ENCODE assay signal across 14 cellular contexts in genomic region chr16:5228369-5228768, GRCh38.
"Had no signal": no experiment of that assay in that cellular context is flagged by ENCODE, and none has a peak within 500 bp of the region (broad histone marks: within the 10 kb centered on the region; RNA-seq: fewer than 3 reads in every experiment).

No MANE protein-coding gene starts in this region.

- H3K4me1 ChIP-seq: ascending aorta, uterus had no signal

- H3K9me3 ChIP-seq: ascending aorta, uterus had no signal

- H3K4me3 Mint-ChIP-seq: activated naive CD4-positive, alpha-beta T cell treated with anti-CD3 and anti-CD28 coated beads for 36 hours; activated naive CD8-positive, alpha-beta T cell treated with anti-CD3 and anti-CD28 coated beads, Interleukin-2, amount 50 U/mL, for 24 hours; nephron; stimulated activated memory B cell treated with anti-CD40 and anti-IgM and Interleukin-4, amounts not matched to agents 10 μg/mL and 1 μg/mL and 100 μg/mL, for 72 hours; T-cell had no signal

- H3K27ac Mint-ChIP-seq: activated naive CD4-positive, alpha-beta T cell treated with anti-CD3 and anti-CD28 coated beads for 36 hours; activated naive CD8-positive, alpha-beta T cell treated with anti-CD3 and anti-CD28 coated beads, Interleukin-2, amount 50 U/mL, for 24 hours; activated T-helper 2 cell treated with anti-CD3 and anti-CD28 coated beads, Interferon-gamma antibody, Interleukin-2, Interleukin-4, amounts not matched to agents 10 μg/mL and 5 μg/mL and 100 μg/mL, durations not matched to agents 14 hours and 24 hours and 36 hours; nephron; stimulated activated memory B cell treated with anti-CD40 and anti-IgM and Interleukin-4, amounts not matched to agents 10 μg/mL and 1 μg/mL and 100 μg/mL, for 72 hours; T-cell had no signal

- ATAC-seq: activated naive CD8-positive, alpha-beta T cell treated with anti-CD3 and anti-CD28 coated beads, Interleukin-2, amount 50 U/mL, for 24 hours; stimulated activated memory B cell treated with anti-CD40 and anti-IgM and Interleukin-4, amounts not matched to agents 10 μg/mL and 1 μg/mL and 100 μg/mL, for 72 hours; T-cell had no signal

- H3K27ac ChIP-seq: ascending aorta, uterus, VCaP had no signal

- H3K4me3 ChIP-seq: ascending aorta, uterus had no signal

- H3K4me1 Mint-ChIP-seq: activated naive CD8-positive, alpha-beta T cell treated with anti-CD3 and anti-CD28 coated beads, Interleukin-2, amount 50 U/mL, for 24 hours; nephron; stimulated activated memory B cell treated with anti-CD40 and anti-IgM and Interleukin-4, amounts not matched to agents 10 μg/mL and 1 μg/mL and 100 μg/mL, for 72 hours; T-cell had no signal

- H3K36me3 Mint-ChIP-seq: stimulated activated memory B cell treated with anti-CD40 and anti-IgM and Interleukin-4, amounts not matched to agents 10 μg/mL and 1 μg/mL and 100 μg/mL, for 72 hours; T-cell had no signal

- H3K9me3 Mint-ChIP-seq: activated naive CD4-positive, alpha-beta T cell treated with anti-CD3 and anti-CD28 coated beads for 36 hours; activated naive CD8-positive, alpha-beta T cell treated with anti-CD3 and anti-CD28 coated beads, Interleukin-2, amount 50 U/mL, for 24 hours; nephron had no signal

- H3K27me3 ChIP-seq: ascending aorta, uterus had no signal

- DNase-seq: activated CD4-positive, alpha-beta T cell treated with anti-CD3 and anti-CD28 coated beads, Interleukin-2, amount 50 U/mL, for 48 hours; activated naive CD4-positive, alpha-beta T cell treated with anti-CD3 and anti-CD28 coated beads for 36 hours; activated naive CD8-positive, alpha-beta T cell treated with anti-CD3 and anti-CD28 coated beads, Interleukin-2, amount 50 U/mL, for 24 hours; dermis blood vessel endothelial cell; stimulated activated CD4-positive, alpha-beta T cell treated with anti-CD3 and anti-CD28 coated beads, Interleukin-12 subunit alpha, Interleukin-12 subunit beta, amount 100 ng/mL, for 4 hours; stimulated activated CD4-positive, alpha-beta T cell treated with anti-CD3 and anti-CD28 coated beads, Interleukin-2, amount 100 ng/mL, for 24 hours; T-cell; T-helper 9 cell; uterus had no signal

- H3K36me3 ChIP-seq: ascending aorta, uterus had no signal
